Comparison of ENCODE assay signal across 11 cellular contexts in the genomic region with DNA sequence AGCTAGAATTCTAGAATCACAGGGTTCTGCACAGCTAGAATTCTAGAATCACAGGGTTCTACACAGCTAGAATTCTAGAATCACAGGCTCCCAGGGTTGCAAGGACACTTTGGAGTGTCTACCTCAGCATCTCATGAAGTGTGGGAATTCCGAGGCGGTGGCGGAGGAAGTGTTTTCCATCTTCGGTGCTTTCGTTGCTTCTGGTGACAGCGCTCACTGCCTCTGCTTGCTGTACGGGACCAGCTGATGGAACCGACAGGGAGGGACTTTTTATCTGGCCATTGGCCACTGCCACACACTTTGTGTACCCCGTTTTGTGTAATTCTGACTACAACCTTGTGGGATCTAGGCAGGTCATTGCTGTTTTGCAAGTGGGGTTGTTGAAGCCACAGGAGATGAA. TPM values are rescaled to one million over a fixed set of nuclear protein-coding genes. Genes with fewer than 3 reads are reported as not detected.
"Had no signal": no experiment of that assay in that cellular context is flagged by ENCODE, and none has a peak within 500 bp of the region (broad histone marks: within the 10 kb centered on the region; RNA-seq: fewer than 3 reads in every experiment).

No MANE protein-coding gene starts in this region.

- FAIRE-seq: H1, H54 had no signal

- DNase-seq: GM23248, GOT3, H7, H9, HCEC 1CT, HFFc6 had no signal

- H3K9ac ChIP-seq: GM23248 had no signal

- H3K4me3 ChIP-seq: GM23248, GM23338, HAP-1 had no signal

- H3K36me3 ChIP-seq: HAP-1 had no signal

- H2AFZ ChIP-seq: GM23248, GM23338 had no signal

- H3K4me1 ChIP-seq: HAP-1 had no signal

- H3K4me2 ChIP-seq: GM23338 had no signal

- H3K27ac ChIP-seq: GM23248 had no signal

RNA-seq across cellular contexts. Expression of gene NKX1-2, which starts 41.3 kb away (rescaled TPM):
- total RNA-seq: GM23248, H4, HFFc6 had no signal
- polyA plus RNA-seq: GM23248 had no signal
